In genomic region chr10:102675151-102675886, GRCh38 we compare ENCODE assay signal across 8 cellular contexts. TPM values are rescaled to one million over a fixed set of nuclear protein-coding genes. Genes with fewer than 3 reads are reported as not detected.
DNase-seq lines count a peak whose midpoint lies in the region; ATAC-seq and TF ChIP-seq lines count a peak whose summit lies in the region.

No MANE protein-coding gene starts in this region.

- H3K4me3 ChIP-seq in Peyer's patch (no peak overlapping the region), fibroblast of villous mesenchyme (ENCODE audit: low read depth, low read length) (peak overlapping the region; percentile 37), sigmoid colon (no peak overlapping the region)

- DNase-seq in GM10248 (ENCODE audit: extremely low spot score) (peak; percentile 37), Peyer's patch (peak in 1 of 3 donors; percentile 39), fibroblast of villous mesenchyme (ENCODE audit: low read depth) (peak; percentile 23), sigmoid colon (peak; percentile 54)
- no peak for DNase-seq in stimulated activated CD4-positive, alpha-beta T cell treated with anti-CD3 and anti-CD28 coated beads, Interleukin-2, amount 100 ng/mL, for 24 hours

- H3K27ac ChIP-seq in Peyer's patch (peak overlapping the region; percentile 29 to 61 (median 54)), sigmoid colon (peak overlapping the region; percentile 32 to 69 (median 68))

- CTCF ChIA-PET in GM10248 (lab: Yijun Ruan, JAX) = interaction anchor here (1.0 to 8.3 kb wide), 7 partner anchors 12 to 226 kb away, joined by 3 to 84 read pairs (median 5); partner anchors contain the start of genes ARL3 and SFXN2

- intact Hi-C loops in sigmoid colon (cut with DNase I) = no loop called here

- no peak for TF ChIP-seq CTCF in GM10248 (IDR thresholded peaks at IDR 0.05; ENCODE audit: control extremely low read depth, extremely low read depth, low read depth, missing control alignments)
- TF ChIP-seq CTCF in Peyer's patch (IDR thresholded peaks at IDR 0.05) = no peak
- peak; percentile 5 for TF ChIP-seq CTCF in fibroblast of villous mesenchyme (IDR thresholded peaks at IDR 0.05; ENCODE audit: insufficient read depth, low read depth, low read length)
- TF ChIP-seq CTCF in sigmoid colon (IDR thresholded peaks at IDR 0.05) = no peak

- no peaks in the 10 kb centered on the region for H3K36me3 ChIP-seq in Peyer's patch
- no peaks in the 10 kb centered on the region for H3K36me3 ChIP-seq in sigmoid colon

- H3K9me3 ChIP-seq in Peyer's patch = no peaks in the 10 kb centered on the region
- H3K9me3 ChIP-seq in sigmoid colon = no peaks in the 10 kb centered on the region

- H3K4me1 ChIP-seq in Peyer's patch = peaks cover 0 to 46% (median 17%) of the 10 kb centered on the region in 4 donors
- H3K4me1 ChIP-seq in sigmoid colon = peaks cover 0 to 55% (median 42%) of the 10 kb centered on the region in 4 donors

- ATAC-seq in HG02610 (IDR thresholded peaks at IDR 0.05; ENCODE audit: unreplicated experiment) = no peak
- ATAC-seq in HG02852 (IDR thresholded peaks at IDR 0.05; ENCODE audit: unreplicated experiment) = no peak
- no peak for ATAC-seq in HG03432 (IDR thresholded peaks at IDR 0.05; ENCODE audit: unreplicated experiment)

- H3K27me3 ChIP-seq in Peyer's patch (no peaks in the 10 kb centered on the region), sigmoid colon (no peaks in the 10 kb centered on the region)

- POLR2A ChIA-PET in GM10248 (lab: Yijun Ruan, JAX) = interaction anchor here (0.6 to 2.2 kb wide), 4 partner anchors 14 to 225 kb away, joined by 3 to 11 read pairs (median 4); no protein-coding TSS in a partner anchor

- 59 to 74% methylated on average over 10 of the region's 10 CpGs for WGBS in sigmoid colon, 2 donors

- TF ChIP-seq EP300 in sigmoid colon (IDR thresholded peaks at IDR 0.05) = no peak

- no peak for TF ChIP-seq POLR2A in Peyer's patch (IDR thresholded peaks at IDR 0.05)
- TF ChIP-seq POLR2A in sigmoid colon (IDR thresholded peaks at IDR 0.05) = no peak

RNA-seq across cellular contexts. Expression of gene TRIM8, which starts 31.0 kb away (rescaled TPM):
- total RNA-seq in Peyer's patch = 100 to 1,000 TPM in 3 of 4 donors, 10 to 100 TPM in 1; 88.3 to 154 (median 119) TPM
- 116 and 119 TPM in 2 replicates for total RNA-seq in fibroblast of villous mesenchyme
- 10 to 100 TPM; 58.9 to 88.6 (median 67.1) TPM for total RNA-seq in sigmoid colon
- polyA plus RNA-seq in sigmoid colon = 10 to 100 TPM; 25.0 to 53.0 (median 46.8) TPM

RNA-seq across cellular contexts. Expression of gene ARL3, which starts 38.9 kb away (rescaled TPM):
- total RNA-seq in Peyer's patch (1 to 10 TPM; 1.4 to 9.1 (median 2.4) TPM), fibroblast of villous mesenchyme (5.5 and 6.0 TPM in 2 replicates), sigmoid colon (10 to 100 TPM in 2 of 4 donors, 1 to 10 TPM in 2; 7.3 to 12.0 (median 9.3) TPM)
- polyA plus RNA-seq in sigmoid colon = 1 to 10 TPM; 4.6 to 8.4 (median 5.4) TPM

RNA-seq across cellular contexts. Expression of gene SFXN2, which starts 39.1 kb away (rescaled TPM):
- total RNA-seq in Peyer's patch (10 to 100 TPM in 1 of 4 donors, 1 to 10 TPM in 3; 1.9 to 37.1 (median 8.0) TPM), fibroblast of villous mesenchyme (2.9 and 3.5 TPM in 2 replicates), sigmoid colon (1 to 10 TPM in 2 of 4 donors, under 1 TPM in 2; 0.66 to 6.1 (median 1.5) TPM)
- 10 to 100 TPM in 1 of 3 donors, 1 to 10 TPM in 2; 2.4 to 11.6 (median 3.0) TPM for polyA plus RNA-seq in sigmoid colon

Comparison
In these comparisons a context has a peak if more than half of its experiments do, and no peak if none do; other contexts are left out.
1. DNase-seq: peak in GM10248 (single experiment), fibroblast of villous mesenchyme (single experiment) and sigmoid colon (single experiment); none in stimulated activated CD4-positive, alpha-beta T cell treated with anti-CD3 and anti-CD28 coated beads, Interleukin-2, amount 100 ng/mL, for 24 hours (0 of 2).